ENCODE assay signal across 8 cellular contexts in the genomic region with DNA sequence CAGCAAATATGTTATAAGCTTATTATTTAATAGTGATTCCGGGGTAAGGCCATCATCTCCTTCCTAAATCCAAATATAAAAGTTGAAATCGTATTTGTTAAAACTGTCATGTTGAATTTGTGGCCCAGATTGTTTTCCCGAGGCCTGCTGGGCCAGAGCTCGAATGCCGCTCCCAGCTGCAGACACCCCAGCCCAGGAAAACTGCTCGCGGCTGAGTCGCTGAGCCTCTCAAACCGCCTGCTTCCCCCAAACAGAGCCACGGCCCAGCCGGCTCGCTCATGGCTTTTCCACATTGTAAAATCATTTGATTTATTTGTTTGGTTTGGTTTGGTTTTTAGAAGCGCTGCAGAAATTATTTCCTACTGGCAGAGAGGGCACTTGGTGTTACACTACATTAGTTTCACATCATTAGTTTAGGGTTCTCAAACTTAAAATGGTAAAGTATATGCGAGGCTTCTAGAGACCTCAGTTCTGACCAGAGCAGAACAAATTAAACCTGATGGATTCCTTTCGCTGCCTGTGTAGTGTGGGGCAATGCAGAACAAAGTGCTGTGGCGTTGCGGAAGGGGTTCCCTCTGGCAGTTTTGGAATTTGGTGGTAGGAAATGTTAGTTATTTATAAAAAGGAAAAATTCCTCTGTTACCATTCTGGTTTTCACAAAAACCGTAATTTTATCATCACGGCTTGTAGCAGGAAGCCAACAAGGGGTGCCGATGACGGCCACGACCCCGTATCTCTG.
A peak's percentile ranks its signal among the peaks of the same experiment; 100 is the strongest.
DNase-seq lines count a peak whose midpoint lies in the region; ATAC-seq and TF ChIP-seq lines count a peak whose summit lies in the region.

No MANE protein-coding gene starts in this region.

- no peak overlapping the region for H3K4ac ChIP-seq in neuronal stem cell (ENCODE audit: low read length)

- H2BK12ac ChIP-seq in neuronal stem cell (ENCODE audit: low read length) = no peak overlapping the region

- H4K8ac ChIP-seq in neuronal stem cell (ENCODE audit: low read depth, low read length) = no peak overlapping the region

- H3K14ac ChIP-seq in neuronal stem cell (ENCODE audit: low read length) = no peak overlapping the region

- H3K27ac Mint-ChIP-seq in CD8-positive, alpha-beta T cell = no peak overlapping the region
- H3K27ac Mint-ChIP-seq in IgD-negative memory B cell = peak overlapping the region in 2 of 3 donors; percentile 27 to 64

- TF ChIP-seq CTCF in CD8-positive, alpha-beta T cell (IDR thresholded peaks at IDR 0.05) = no peak

- H2BK5ac ChIP-seq in neuronal stem cell (ENCODE audit: low read length) = no peak overlapping the region

- H3K9ac ChIP-seq in neuronal stem cell (ENCODE audit: low read depth, low read length, poor library complexity) = no peak overlapping the region

- no peaks in the 10 kb centered on the region for H3K36me3 ChIP-seq in CD8-positive, alpha-beta T cell (ENCODE audit: insufficient read depth, low read length)
- H3K36me3 ChIP-seq in ectodermal cell (ENCODE audit: control insufficient read depth, insufficient read depth, low read length) = no peaks in the 10 kb centered on the region
- H3K36me3 ChIP-seq in neuronal stem cell (replicated peaks in 1 of 2; ENCODE audit: control insufficient read depth in 2 of 2, insufficient read depth in 2 of 2, low read length in 2 of 2) = no peaks in the 10 kb centered on the region
- no peaks in the 10 kb centered on the region for H3K36me3 ChIP-seq in SJCRH30

- H2AFZ ChIP-seq in neuronal stem cell (ENCODE audit: low read length) = peak overlapping the region; percentile 98

- no peak for DNase-seq in CD8-positive, alpha-beta T cell
- DNase-seq in neuronal stem cell (ENCODE audit: low spot score) = peak; percentile 17
- DNase-seq in midbrain (lab: John Stamatoyannopoulos, UW) = no peak
- no peak for DNase-seq in SJCRH30

- no peak overlapping the region for H3K27ac ChIP-seq in CD8-positive, alpha-beta T cell (ENCODE audit: low read depth, low read length)
- H3K27ac ChIP-seq in ectodermal cell (ENCODE audit: insufficient read depth, low read depth, low read length, poor library complexity, severe bottlenecking) (no peak overlapping the region), neuronal stem cell (replicated peaks; ENCODE audit: low read length) (no peak overlapping the region), SJCRH30 (no peak overlapping the region)

- peak overlapping the region; percentile 70 for H3K4me2 ChIP-seq in neuronal stem cell (ENCODE audit: insufficient read depth, low read length, poor library complexity, severe bottlenecking)

- no peak overlapping the region for H2BK120ac ChIP-seq in neuronal stem cell (ENCODE audit: low read depth, low read length)

- H3K4me1 Mint-ChIP-seq in CD8-positive, alpha-beta T cell (ENCODE audit: low read depth) = no peaks in the 10 kb centered on the region
- H3K4me1 Mint-ChIP-seq in IgD-negative memory B cell = peaks cover 0 to 5% (median 1%) of the 10 kb centered on the region in 3 donors

- peaks cover 5% of the 10 kb centered on the region for H3K27me3 ChIP-seq in CD8-positive, alpha-beta T cell (ENCODE audit: insufficient read depth, low read length)
- H3K27me3 ChIP-seq in ectodermal cell (ENCODE audit: control insufficient read depth, insufficient read depth, low read length, poor library complexity, severe bottlenecking) = peaks cover 45% of the 10 kb centered on the region
- peaks cover 0 to 86% (median 9%) of the 10 kb centered on the region in 3 experiments for H3K27me3 ChIP-seq in neuronal stem cell (ENCODE audit: control insufficient read depth in 3 of 3, insufficient read depth in 3 of 3, low read depth in 1 of 3, low read length in 3 of 3)
- no peaks in the 10 kb centered on the region for H3K27me3 ChIP-seq in SJCRH30

- peak overlapping the region; percentile 50 for H3K4me3 ChIP-seq in CD8-positive, alpha-beta T cell (ENCODE audit: low read depth, low read length)
- H3K4me3 ChIP-seq in ectodermal cell (ENCODE audit: insufficient read depth, low read depth, low read length) (peak overlapping the region; percentile 34), neuronal stem cell (ENCODE audit: low read length in 2 of 2) (peak overlapping the region; percentile 37 to 70), SJCRH30 (no peak overlapping the region)

- H2BK15ac ChIP-seq in neuronal stem cell (ENCODE audit: low read length) = no peak overlapping the region

- no peaks in the 10 kb centered on the region for H3K79me1 ChIP-seq in neuronal stem cell (ENCODE audit: low read depth, low read length)

- H3K27me3 Mint-ChIP-seq in CD8-positive, alpha-beta T cell (ENCODE audit: low read depth) = peaks cover 15% of the 10 kb centered on the region
- H3K27me3 Mint-ChIP-seq in IgD-negative memory B cell = peaks cover 19% of the 10 kb centered on the region

- WGBS in ectodermal cell, 2 experiments = 67 to 70% methylated on average over 22 to 23 of the region's 23 CpGs
- WGBS in neuronal stem cell (ENCODE audit: extremely low coverage in 2 of 2, insufficient read length in 2 of 2, insufficient replicate concordance in 1 of 2), 2 donors = no CpG with 5 or more reads among the region's 23 CpGs

- intact Hi-C loops in CD8-positive, alpha-beta T cell (cut with DNase I, micrococcal nuclease) = loop anchor here (1.0 to 5.0 kb wide), 4 partner anchors 134 to 1008 kb away; no protein-coding TSS in a partner anchor

- peak overlapping the region; percentile 47 for H3K4me3 Mint-ChIP-seq in CD8-positive, alpha-beta T cell
- H3K4me3 Mint-ChIP-seq in IgD-negative memory B cell = peak overlapping the region in 2 of 4 donors; percentile 32 to 58

- H4K91ac ChIP-seq in neuronal stem cell (ENCODE audit: low read depth, low read length, poor library complexity) = no peak overlapping the region

- H3K4me1 ChIP-seq in CD8-positive, alpha-beta T cell (ENCODE audit: insufficient read depth, low read length) = no peaks in the 10 kb centered on the region
- peaks cover 6% of the 10 kb centered on the region for H3K4me1 ChIP-seq in ectodermal cell (ENCODE audit: control insufficient read depth, insufficient read depth, low read length)
- peaks cover 2% of the 10 kb centered on the region in 2 donors for H3K4me1 ChIP-seq in neuronal stem cell (ENCODE audit: control insufficient read depth in 2 of 2, insufficient read depth in 1 of 2, low read depth in 1 of 2, low read length in 2 of 2)
- peaks cover 2% of the 10 kb centered on the region; the same call in 1 of the 2 replicates for H3K4me1 ChIP-seq in SJCRH30

- POLR2A ChIA-PET in CD8-positive, alpha-beta T cell (lab: Charles Lee) = no interaction called here

- no peak overlapping the region for H2AK5ac ChIP-seq in neuronal stem cell (ENCODE audit: low read depth, low read length)

- no peak for ATAC-seq in CD8-positive, alpha-beta T cell
- ATAC-seq in GM19455 (IDR thresholded peaks at IDR 0.05; ENCODE audit: unreplicated experiment) (no peak), GM21619 (IDR thresholded peaks at IDR 0.05; ENCODE audit: unreplicated experiment) (no peak)

- H3K9me3 ChIP-seq in CD8-positive, alpha-beta T cell (ENCODE audit: low read length) = no peaks in the 10 kb centered on the region
- H3K9me3 ChIP-seq in ectodermal cell (ENCODE audit: control insufficient read depth, low read length) = no peaks in the 10 kb centered on the region
- no peaks in the 10 kb centered on the region for H3K9me3 ChIP-seq in neuronal stem cell (replicated peaks in 1 of 2; ENCODE audit: control insufficient read depth in 2 of 2, insufficient read depth in 1 of 2, low read depth in 1 of 2, low read length in 2 of 2)
- no peaks in the 10 kb centered on the region for H3K9me3 ChIP-seq in SJCRH30 (replicated peaks)

- CTCF ChIA-PET in CD8-positive, alpha-beta T cell (lab: Charles Lee) = interaction anchor here (0.7 to 1.9 kb wide), 12 partner anchors 10 to 149 kb away, joined by 3 to 10 read pairs (median 5); no protein-coding TSS in a partner anchor

- no peaks in the 10 kb centered on the region for H3K36me3 Mint-ChIP-seq in CD8-positive, alpha-beta T cell
- no peaks in the 10 kb centered on the region for H3K36me3 Mint-ChIP-seq in IgD-negative memory B cell

- no peak overlapping the region for H3K23ac ChIP-seq in neuronal stem cell (ENCODE audit: low read depth, low read length, poor library complexity)

- no peaks in the 10 kb centered on the region for H3K9me3 Mint-ChIP-seq in CD8-positive, alpha-beta T cell
- peaks cover 0 to 2% (median 0%) of the 10 kb centered on the region in 3 donors for H3K9me3 Mint-ChIP-seq in IgD-negative memory B cell

- no peak overlapping the region for H3K18ac ChIP-seq in neuronal stem cell (ENCODE audit: low read length)
